21 cellular contexts compared by ENCODE assay signal in genomic region chr10:71391701-71392100, GRCh38. TPM values are rescaled to one million over a fixed set of nuclear protein-coding genes. Genes with fewer than 3 reads are reported as not detected.
DNase-seq lines count a peak whose midpoint lies in the region; ATAC-seq and TF ChIP-seq lines count a peak whose summit lies in the region.
"Had no signal": no experiment of that assay in that cellular context is flagged by ENCODE, and none has a peak within 500 bp of the region (broad histone marks: within the 10 kb centered on the region; RNA-seq: fewer than 3 reads in every experiment).

No MANE protein-coding gene starts in this region.

- DNase-seq in DMS53 (lab: John Stamatoyannopoulos, UW) (peak; percentile 21), DMS53 treated with DMSO at 0.1 percent for 48 hours (lab: John Stamatoyannopoulos, UW; ENCODE audit: unreplicated experiment) (no peak), NCI-H2029 treated with DMSO at 0.1 percent for 48 hours (lab: John Stamatoyannopoulos, UW) (peak; percentile 0), coronary artery (ENCODE audit: low spot score) (peak; percentile 21), sciatic nerve (ENCODE audit: low spot score) (peak; percentile 17), WERI-Rb-1 (no peak), pons (ENCODE audit: low spot score) (no peak), RPMI8226 (no peak)
- DNase-seq: AML-193, DND-41, H7, Karpas-422, MG63, NCI-H1048, NCI-H1436, NCI-H2081, NCI-H2171 treated with DMSO at 0.1 percent for 48 hours, NCI-H748 treated with DMSO at 0.1 percent for 48 hours, SHP77 had no signal

- no peaks in the 10 kb centered on the region for H3K9me3 ChIP-seq in WERI-Rb-1 (ENCODE audit: severe bottlenecking)
- H3K9me3 ChIP-seq: MG63 had no signal

- H3K27ac ChIP-seq in coronary artery (no peak overlapping the region), WERI-Rb-1 (no peak overlapping the region)
- H3K27ac ChIP-seq: 22Rv1, C4-2B had no signal

- H3K27me3 ChIP-seq in WERI-Rb-1 (ENCODE audit: insufficient read depth, low read depth, severe bottlenecking) = no peaks in the 10 kb centered on the region

- intact Hi-C loops in sciatic nerve (cut with DNase I) = no loop called here

- H3K4me3 ChIP-seq in coronary artery = no peak overlapping the region
- no peak overlapping the region for H3K4me3 ChIP-seq in WERI-Rb-1 (ENCODE audit: low read depth, low read length)
- H3K4me3 ChIP-seq: MG63 had no signal

- no peak for ATAC-seq in sciatic nerve

- TF ChIP-seq CTCF in coronary artery (IDR thresholded peaks at IDR 0.05) (no peak), WERI-Rb-1 (IDR thresholded peaks at IDR 0.05; ENCODE audit: low read depth, low read length) (no peak)

- no peaks in the 10 kb centered on the region for H3K36me3 ChIP-seq in WERI-Rb-1
- H3K36me3 ChIP-seq: MG63 had no signal

RNA-seq across cellular contexts. Expression of gene CDH23, which starts 5.0 kb away (rescaled TPM):
- total RNA-seq in sciatic nerve = 20.1 TPM

Comparison
In these comparisons a context has a peak if more than half of its experiments do, and no peak if none do; other contexts are left out.
1. DNase-seq: peak in DMS53 (single experiment), NCI-H2029 treated with DMSO at 0.1 percent for 48 hours (single experiment), coronary artery (single experiment) and sciatic nerve (single experiment); none in DMS53 treated with DMSO at 0.1 percent for 48 hours (single experiment), WERI-Rb-1 (single experiment), pons (single experiment) and RPMI8226 (single experiment).